10 cellular contexts compared by ENCODE assay signal in genomic region chr11:18722293-18722637, GRCh38. TPM values are rescaled to one million over a fixed set of nuclear protein-coding genes. Genes with fewer than 3 reads are reported as not detected.
DNase-seq lines count a peak whose midpoint lies in the region; ATAC-seq and TF ChIP-seq lines count a peak whose summit lies in the region.
"Had no signal": no experiment of that assay in that cellular context is flagged by ENCODE, and none has a peak within 500 bp of the region (broad histone marks: within the 10 kb centered on the region; RNA-seq: fewer than 3 reads in every experiment).

No MANE protein-coding gene starts in this region.

- H3K23ac ChIP-seq in mesendoderm (ENCODE audit: low read length), result no peak overlapping the region

- H3K27me3 ChIP-seq in BE2C (no peaks in the 10 kb centered on the region), Panc1 (ENCODE audit: control insufficient read depth, insufficient read depth, low read length) (peaks cover 2% of the 10 kb centered on the region), mesendoderm (ENCODE audit: insufficient read depth, low read length, poor library complexity) (no peaks in the 10 kb centered on the region)
- H3K27me3 ChIP-seq: esophagus squamous epithelium had no signal

- WGBS in mesendoderm (ENCODE audit: extremely low coverage, insufficient coverage, low lambda C conversion rate), result no CpG with 5 or more reads among the region's 1 CpG

- POLR2A ChIA-PET in Panc1 (lab: Charles Lee), result interaction anchor here (0.6 to 0.7 kb wide), 2 partner anchors 37 to 89 kb away, joined by 3 read pairs; no protein-coding TSS in a partner anchor

- no peaks in the 10 kb centered on the region for H3K9me3 ChIP-seq in BE2C
- no peaks in the 10 kb centered on the region for H3K9me3 ChIP-seq in Panc1 (ENCODE audit: control insufficient read depth, insufficient read depth, low read depth, low read length)
- H3K9me3 ChIP-seq: esophagus squamous epithelium had no signal

- no peaks in the 10 kb centered on the region for H3K79me1 ChIP-seq in mesendoderm (ENCODE audit: low read length)

- H3K4ac ChIP-seq in mesendoderm (ENCODE audit: low read depth, low read length), result no peak overlapping the region

- no peak overlapping the region for H2BK120ac ChIP-seq in mesendoderm (ENCODE audit: low read depth, low read length)

- no peak overlapping the region for H2BK15ac ChIP-seq in mesendoderm (replicated peaks; ENCODE audit: low read depth)

- H3K27ac ChIP-seq in Panc1 (ENCODE audit: low read length) (no peak overlapping the region), mesendoderm (ENCODE audit: low read depth, low read length) (no peak overlapping the region)

- no TSS peak for BruUV-seq in Panc1 (replicated peaks; lab: Mats Ljungman, UMichigan)

- intact Hi-C loops in Panc1 (cut with micrococcal nuclease; ENCODE audit: unreplicated experiment), result no loop called here

- no peak overlapping the region for H4K5ac ChIP-seq in mesendoderm (ENCODE audit: low read length)

- H2BK5ac ChIP-seq in mesendoderm (ENCODE audit: low read length), result no peak overlapping the region

- H3K4me1 ChIP-seq in BE2C (peaks cover 2% of the 10 kb centered on the region; the same call in 1 of the 2 replicates), Panc1 (ENCODE audit: control insufficient read depth, insufficient read depth, low read length) (0 out of 2 replicates have a peak, but pooled peaks cover 3% of the 10 kb centered on the region), mesendoderm (ENCODE audit: control insufficient read depth, low read depth, low read length) (no peaks in the 10 kb centered on the region)

- peak overlapping the region; percentile 65; the same call in 1 of the 2 replicates for H3K4me3 ChIP-seq in BE2C (ENCODE audit: low read depth, low read length)
- H3K4me3 ChIP-seq in Panc1 (ENCODE audit: low read depth in 2 of 2, low read length in 2 of 2), result no peak overlapping the region
- no peak overlapping the region for H3K4me3 ChIP-seq in mesendoderm (ENCODE audit: low read length)

- in situ Hi-C loops in Panc1 (cut with HindIII; ENCODE audit: low pct_unique_long_range_greater_than_20kb, low sequenced_read_pairs), result no loop called here

- H3K56ac ChIP-seq in mesendoderm (ENCODE audit: low read length), result no peak overlapping the region

- CTCF ChIA-PET in Panc1 (lab: Charles Lee), result interaction anchor here (0.6 to 1.7 kb wide), 10 partner anchors 9 to 880 kb away, joined by 3 to 9 read pairs (median 3); no protein-coding TSS in a partner anchor

- no peak for TF ChIP-seq CTCF in BE2C (IDR thresholded peaks at IDR 0.05; ENCODE audit: low read depth, low read length)
- peak; percentile 53 for TF ChIP-seq CTCF in Panc1 (IDR thresholded peaks at IDR 0.05)

- H2AK5ac ChIP-seq in mesendoderm (ENCODE audit: low read length), result no peak overlapping the region

- no peak overlapping the region for H3K4me2 ChIP-seq in mesendoderm (ENCODE audit: low read length)

- ATAC-seq in GM19438 (IDR thresholded peaks at IDR 0.05; ENCODE audit: low read depth, unreplicated experiment) (peak; percentile 23), Panc1 (no peak), GM18502 (IDR thresholded peaks at IDR 0.05; ENCODE audit: poor library complexity, unreplicated experiment) (no peak)

- DNase-seq in BE2C, result no peak
- DNase-seq in Panc1 (ENCODE audit: low read depth, low spot score), result no peak
- DNase-seq in mesendoderm, result no peak
- no peak for DNase-seq in dermis blood vessel endothelial cell
- DNase-seq in OCI-M1 (lab: John Stamatoyannopoulos, UW), result no peak
- DNase-seq in islet precursor cell, result no peak
- DNase-seq: esophagus squamous epithelium had no signal

- no peak overlapping the region for H4K8ac ChIP-seq in mesendoderm (ENCODE audit: low read depth, low read length)

- peak overlapping the region; percentile 15 for H3K9ac ChIP-seq in mesendoderm (ENCODE audit: low read length)

- H3K18ac ChIP-seq in mesendoderm (ENCODE audit: low read length), result no peak overlapping the region

- H3K79me2 ChIP-seq in mesendoderm (ENCODE audit: control insufficient read depth, insufficient read depth, low read length), result no peaks in the 10 kb centered on the region

- H3K36me3 ChIP-seq in BE2C (no peaks in the 10 kb centered on the region), Panc1 (ENCODE audit: control insufficient read depth, insufficient read depth, low read length) (no peaks in the 10 kb centered on the region), mesendoderm (ENCODE audit: control insufficient read depth, insufficient read depth, low read length) (no peaks in the 10 kb centered on the region)
- H3K36me3 ChIP-seq: esophagus squamous epithelium had no signal

RNA-seq across cellular contexts. Expression of gene IGSF22, which starts 3.7 kb away (rescaled TPM):
- 1.2 TPM for polyA plus RNA-seq in BE2C (2012; ENCODE audit: insufficient read depth, insufficient read length, low read depth)
- not detected for total RNA-seq in Panc1 (2021; ENCODE audit: unreplicated experiment)
- not detected for polyA plus RNA-seq in Panc1 (2012; ENCODE audit: insufficient read length)
- polyA plus RNA-seq in mesendoderm (2013, experiment 1 of 2), result 0.07 TPM
- 0.07 TPM for polyA plus RNA-seq in mesendoderm (2013, experiment 2 of 2)
- total RNA-seq in dermis blood vessel endothelial cell, result 0.19 TPM in 1 of 2 replicates, not detected in the other
- total RNA-seq: M059J had no signal

RNA-seq across cellular contexts. Expression of gene TMEM86A, which starts 23.7 kb away (rescaled TPM):
- 0.49 TPM for polyA plus RNA-seq in BE2C (2012; ENCODE audit: insufficient read depth, insufficient read length, low read depth)
- 0.31 TPM for total RNA-seq in Panc1 (2021; ENCODE audit: unreplicated experiment)
- 0.13 TPM for polyA plus RNA-seq in Panc1 (2012; ENCODE audit: insufficient read length)
- 0.58 TPM for polyA plus RNA-seq in mesendoderm (2013, experiment 1 of 2)
- polyA plus RNA-seq in mesendoderm (2013, experiment 2 of 2), result 0.71 TPM
- 2.7 and 4.3 TPM in 2 replicates for total RNA-seq in dermis blood vessel endothelial cell
